22 cellular contexts compared by ENCODE assay signal in genomic region chr2:164934790-164935466, GRCh38. TPM values are rescaled to one million over a fixed set of nuclear protein-coding genes. Genes with fewer than 3 reads are reported as not detected.
DNase-seq lines count a peak whose midpoint lies in the region; ATAC-seq, FAIRE-seq and TF ChIP-seq lines count a peak whose summit lies in the region.
"Had no signal": no experiment of that assay in that cellular context is flagged by ENCODE, and none has a peak within 500 bp of the region (broad histone marks: within the 10 kb centered on the region; RNA-seq: fewer than 3 reads in every experiment).

No MANE protein-coding gene starts in this region.

- no peak for TF ChIP-seq RAD21 in HepG2 (CRISPR knock-in tag; IDR thresholded peaks at IDR 0.05)

- POLR2A ChIA-PET in HepG2 (lab: Yijun Ruan, JAX): interaction anchor here (0.7 to 1.9 kb wide), 4 partner anchors 13 to 94 kb away, joined by 3 to 8 read pairs (median 6); no protein-coding TSS in a partner anchor
- POLR2A ChIA-PET in CD4-positive, alpha-beta memory T cell (lab: Charles Lee; ENCODE audit: partially characterized antibody): no interaction called here

- H3K27me3 Mint-ChIP-seq in CD4-positive, alpha-beta memory T cell: peaks cover 0 to 4% of the 10 kb centered on the region in 2 donors

- no peak overlapping the region for H3K27ac Mint-ChIP-seq in CD4-positive, alpha-beta memory T cell
- H3K27ac Mint-ChIP-seq: T-helper 2 cell treated with Interferon-gamma antibody and Interleukin-4, amounts not matched to agents 5 μg/mL and 100 μg/mL, for 36 hours had no signal

- WGBS in HepG2 (ENCODE audit: low lambda C conversion rate): 16% methylated on average over 3 of the region's 3 CpGs

- no peaks in the 10 kb centered on the region for H3K36me3 Mint-ChIP-seq in CD4-positive, alpha-beta memory T cell

- FAIRE-seq in HepG2 (lab: Jason Lieb, UNC): no peak
- FAIRE-seq: bronchial epithelial cell had no signal

- H3K79me2 ChIP-seq in HepG2 (ENCODE audit: insufficient read depth, low read length): peaks cover 4% of the 10 kb centered on the region

- no peak for TF ChIP-seq POLR2A in HepG2 (IDR thresholded peaks at IDR 0.05; ENCODE audit: insufficient read depth in 1 of 2, low read depth in 2 of 2, low read length in 2 of 2)

- H3K9me3 ChIP-seq in HepG2 (ENCODE audit: low read length): peaks cover 9% of the 10 kb centered on the region; the same call in 1 of the 2 replicates
- H3K9me3 ChIP-seq in CD4-positive, alpha-beta memory T cell (ENCODE audit: control insufficient read depth in 1 of 2, low read length in 2 of 2): no peaks in the 10 kb centered on the region
- H3K9me3 ChIP-seq: gastrocnemius medialis, SJSA1, thoracic aorta had no signal

- peak; percentile 75 for ATAC-seq in HepG2
- no peak for ATAC-seq in GM19467 (IDR thresholded peaks at IDR 0.05; ENCODE audit: unreplicated experiment)
- ATAC-seq: gastrocnemius medialis had no signal

- CTCF ChIA-PET in HepG2 (lab: Yijun Ruan, JAX; ENCODE audit: low intra/inter-chr PET ratio, low total read pairs): no interaction called here
- CTCF ChIA-PET in CD4-positive, alpha-beta memory T cell (lab: Charles Lee; ENCODE audit: partially characterized antibody): no interaction called here

- no peaks in the 10 kb centered on the region for H3K27me3 ChIP-seq in HepG2 (ENCODE audit: control insufficient read depth in 1 of 2, insufficient read depth in 2 of 2, low read length in 2 of 2)
- H3K27me3 ChIP-seq in CD4-positive, alpha-beta memory T cell (ENCODE audit: insufficient read depth, low read length): no peaks in the 10 kb centered on the region
- H3K27me3 ChIP-seq: gastrocnemius medialis, SJSA1 had no signal

- peak overlapping the region; percentile 69 for H3K27ac ChIP-seq in HepG2 (ENCODE audit: extremely low read length, insufficient read depth, low read length)
- H3K27ac ChIP-seq in CD4-positive, alpha-beta memory T cell (ENCODE audit: low read depth, low read length): no peak overlapping the region
- H3K27ac ChIP-seq: gastrocnemius medialis, HL-60, SJSA1, thoracic aorta had no signal

- H3K4me1 ChIP-seq in HepG2 (ENCODE audit: insufficient read depth, low read length): peaks cover 66% of the 10 kb centered on the region
- H3K4me1 ChIP-seq in CD4-positive, alpha-beta memory T cell (ENCODE audit: insufficient read depth, low read length): no peaks in the 10 kb centered on the region
- H3K4me1 ChIP-seq: gastrocnemius medialis, SJSA1 had no signal

- H3K4me3 Mint-ChIP-seq in CD4-positive, alpha-beta memory T cell: no peak overlapping the region
- H3K4me3 Mint-ChIP-seq: neural crest cell; T-helper 2 cell treated with Interferon-gamma antibody and Interleukin-4, amounts not matched to agents 5 μg/mL and 100 μg/mL, for 36 hours had no signal

- intact Hi-C loops in HepG2 (cut with micrococcal nuclease; ENCODE audit: unreplicated experiment): no loop called here
- intact Hi-C loops in CD4-positive, alpha-beta memory T cell (cut with micrococcal nuclease): no loop called here

- H3K4me1 Mint-ChIP-seq in CD4-positive, alpha-beta memory T cell: no peaks in the 10 kb centered on the region
- H3K4me1 Mint-ChIP-seq: neural crest cell had no signal

- no peak overlapping the region for H3K9ac ChIP-seq in HepG2 (ENCODE audit: insufficient read depth, low read depth, low read length)

- H4K20me1 ChIP-seq in HepG2 (ENCODE audit: insufficient read depth, low read length): no peaks in the 10 kb centered on the region

- H3K4me3 ChIP-seq in HepG2 (replicated peaks in 1 of 3; ENCODE audit: insufficient read depth in 1 of 3, low read depth in 2 of 3, low read length in 3 of 3): peak overlapping the region in 1 of 3 experiments; percentile 21; a peak in 1 of 6 replicates
- no peak overlapping the region for H3K4me3 ChIP-seq in CD4-positive, alpha-beta memory T cell (ENCODE audit: low read length in 2 of 2)
- H3K4me3 ChIP-seq: gastrocnemius medialis, SJSA1, thoracic aorta had no signal

- H2AFZ ChIP-seq in HepG2 (ENCODE audit: low read length): no peak overlapping the region

- in situ Hi-C loops in HepG2 (cut with HindIII; ENCODE audit: extremely low pct_ligation_motif_present, low pct_unique_long_range_greater_than_20kb): no loop called here

- peak overlapping the region; percentile 44 for H3K4me2 ChIP-seq in HepG2 (ENCODE audit: low read depth, low read length)

- no peaks in the 10 kb centered on the region for H3K36me3 ChIP-seq in HepG2 (replicated peaks in 1 of 2; ENCODE audit: control insufficient read depth in 1 of 2, insufficient read depth in 2 of 2, low read length in 2 of 2)
- no peaks in the 10 kb centered on the region for H3K36me3 ChIP-seq in CD4-positive, alpha-beta memory T cell (ENCODE audit: insufficient read depth, low read length)
- H3K36me3 ChIP-seq: gastrocnemius medialis, SJSA1, thoracic aorta had no signal

- 0 out of 2 replicates have a peak, but pooled peaks have one; percentile 7 for TF ChIP-seq CTCF in HepG2 (CRISPR knock-in tag; IDR thresholded peaks at IDR 0.05)

- TF ChIP-seq EP300 in HepG2 (IDR thresholded peaks at IDR 0.05; ENCODE audit: low read depth in 2 of 2, low read length in 2 of 2) (peak in 1 of 2 experiments; percentile 96; a peak in 2 of 4 replicates), HepG2 (CRISPR knock-in tag; IDR thresholded peaks at IDR 0.05; ENCODE audit: borderline replicate concordance) (peak; percentile 50; the same call in 1 of the 2 replicates)

- no TSS peak for BruUV-seq in HepG2 (replicated peaks; lab: Mats Ljungman, UMichigan)

- peaks cover 0 to 11% (median 2%) of the 10 kb centered on the region in 8 donors for H3K9me3 Mint-ChIP-seq in CD4-positive, alpha-beta memory T cell
- H3K9me3 Mint-ChIP-seq: T-helper 2 cell treated with Interferon-gamma antibody and Interleukin-4, amounts not matched to agents 5 μg/mL and 100 μg/mL, for 36 hours had no signal

- DNase-seq in COLO668 (lab: John Stamatoyannopoulos, UW; ENCODE audit: unreplicated experiment) (peak; percentile 60), NCI-H128 (lab: John Stamatoyannopoulos, UW; ENCODE audit: unreplicated experiment) (peak; percentile 34), NCI-H2196 (lab: John Stamatoyannopoulos, UW; ENCODE audit: unreplicated experiment) (peak; percentile 44), HepG2 (ENCODE audit: low spot score) (peak; percentile 63), cortex of kidney (lab: John Stamatoyannopoulos, UW) (no peak), HK-2 (ENCODE audit: unreplicated experiment) (no peak)
- no peak for DNase-seq in CD4-positive, alpha-beta memory T cell
- DNase-seq: C1 segment of cervical spinal cord; DMS79 treated with DMSO at 0.1 percent for 48 hours; gastrocnemius medialis; NCI-H524 treated with DMSO at 0.1 percent for 48 hours; stimulated activated CD4-positive, alpha-beta T cell treated with anti-CD3 and anti-CD28 coated beads, Interleukin-12 subunit alpha, Interleukin-12 subunit beta, amount 100 ng/mL, for 4 hours had no signal

TF ChIP-seq in HepG2, 621 proteins besides CTCF, POLR2A, EP300 and RAD21 (continues in another document):
- TF ChIP-seq BATF2 (CRISPR knock-in tag; IDR thresholded peaks at IDR 0.05) (no peak), ZNF101 (CRISPR knock-in tag; IDR thresholded peaks at IDR 0.05; ENCODE audit: borderline replicate concordance, low read depth) (no peak), KLF11 (CRISPR knock-in tag; IDR thresholded peaks at IDR 0.05) (no peak), HNF4A (CRISPR knock-in tag; IDR thresholded peaks at IDR 0.05) (peak; percentile 82), MED1 (CRISPR knock-in tag; IDR thresholded peaks at IDR 0.05) (peak; percentile 70), ZNF24 (IDR thresholded peaks at IDR 0.05) (no peak), ZNF839 (CRISPR knock-in tag; IDR thresholded peaks at IDR 0.05; ENCODE audit: borderline replicate concordance) (no peak), HNRNPH1 (optimal IDR thresholded peaks at IDR 0.05; ENCODE audit: low read depth, low read length) (no peak)

RNA-seq across cellular contexts. Expression of gene SLC38A11, which starts 20.4 kb away (rescaled TPM):
- 9.2 and 14.0 TPM in 2 replicates for total RNA-seq in HepG2 (2016; rRNA removed; fragmentation: Illumina TruSeq; extraction: Trizol)
- total RNA-seq in HepG2 (2016; cell fraction: cytosol; rRNA removed; fragmentation: Illumina TruSeq; extraction: Trizol; ENCODE audit: low read depth): 7.5 and 10.8 TPM in 2 replicates
- total RNA-seq in HepG2 (2016; cell fraction: insoluble cytoplasmic fraction; rRNA removed; fragmentation: Illumina TruSeq; extraction: Trizol): 10.8 and 11.2 TPM in 2 replicates
- 8.8 and 10.3 TPM in 2 replicates for total RNA-seq in HepG2 (2016; cell fraction: membrane; rRNA removed; fragmentation: Illumina TruSeq; extraction: Trizol)
- total RNA-seq in HepG2 (2016; cell fraction: nucleus; rRNA removed; fragmentation: Illumina TruSeq; extraction: Trizol): 23.6 and 26.3 TPM in 2 replicates
- 9.0 and 14.3 TPM in 2 replicates for polyA plus RNA-seq in HepG2 (2011; rRNA removed)
- 4.6 and 5.6 TPM in 2 replicates for polyA plus RNA-seq in HepG2 (2011; cell fraction: cytosol; rRNA removed)
- 15.7 and 18.0 TPM in 2 replicates for polyA plus RNA-seq in HepG2 (2011; cell fraction: nucleus; rRNA removed)
- polyA plus RNA-seq in HepG2 (2012): 11.1 and 18.8 TPM in 2 replicates
- 1.8 and 2.2 TPM in 2 replicates for polyA plus RNA-seq in HepG2 (2016; cell fraction: cytosol; fragmentation: Illumina TruSeq; extraction: Trizol; ENCODE audit: low read depth)
- 7.5 and 13.3 TPM in 2 replicates for polyA plus RNA-seq in HepG2 (2016; cell fraction: insoluble cytoplasmic fraction; fragmentation: Illumina TruSeq; extraction: Trizol; ENCODE audit: low read depth)
- polyA plus RNA-seq in HepG2 (2016; cell fraction: membrane; fragmentation: Illumina TruSeq; extraction: Trizol; ENCODE audit: low read depth): 1.5 and 3.0 TPM in 2 replicates
- polyA plus RNA-seq in HepG2 (2016; cell fraction: nucleus; fragmentation: Illumina TruSeq; extraction: Trizol; ENCODE audit: insufficient read depth, low read depth): 29.4 and 32.8 TPM in 2 replicates
- polyA minus RNA-seq in HepG2 (2011; rRNA and poly(A)+ RNA removed; ENCODE audit: low replicate concordance): 10.0 TPM in 1 of 2 replicates, not detected in the other
- polyA minus RNA-seq in HepG2 (2011; cell fraction: cytosol; rRNA and poly(A)+ RNA removed): 5.0 and 5.3 TPM in 2 replicates
- 27.4 and 31.1 TPM in 2 replicates for polyA minus RNA-seq in HepG2 (2011; cell fraction: nucleus; rRNA and poly(A)+ RNA removed)
- not detected for total RNA-seq in CD4-positive, alpha-beta memory T cell
- polyA plus RNA-seq in CD4-positive, alpha-beta memory T cell: not detected
- total RNA-seq: A673, bronchial epithelial cell, dermis microvascular lymphatic vessel endothelial cell, H4, neural crest cell, SJSA1 had no signal

Comparison
In these comparisons a context has a peak if more than half of its experiments do, and no peak if none do; other contexts are left out.
1. DNase-seq: peak in COLO668 (single experiment), NCI-H128 (single experiment), NCI-H2196 (single experiment) and HepG2 (single experiment); none in cortex of kidney (single experiment), HK-2 (single experiment) and CD4-positive, alpha-beta memory T cell (0 of 5).
2. RNA of gene SLC38A11, which starts 20.4 kb away (total RNA-seq): 7.5 to 26.3 TPM in HepG2; not detected in CD4-positive, alpha-beta memory T cell; every median in the first group is over 4 times any median in the second.